Comparison of ENCODE assay signal across 13 cellular contexts in genomic region chr6:105209950-105210706, GRCh38. TPM values are rescaled to one million over a fixed set of nuclear protein-coding genes. Genes with fewer than 3 reads are reported as not detected.
A peak's percentile ranks its signal among the peaks of the same experiment; 100 is the strongest.
DNase-seq lines count a peak whose midpoint lies in the region; ATAC-seq and TF ChIP-seq lines count a peak whose summit lies in the region.
"Had no signal": no experiment of that assay in that cellular context is flagged by ENCODE, and none has a peak within 500 bp of the region (broad histone marks: within the 10 kb centered on the region; RNA-seq: fewer than 3 reads in every experiment).

No MANE protein-coding gene starts in this region.

- H3K4me1 ChIP-seq in osteoblast (ENCODE audit: insufficient read depth, low read length) = peaks cover 18% of the 10 kb centered on the region
- H3K4me1 ChIP-seq: vagina had no signal

- H3K27me3 ChIP-seq in osteoblast (ENCODE audit: insufficient read depth, low read length) = no peaks in the 10 kb centered on the region
- H3K27me3 ChIP-seq: vagina had no signal

- peak overlapping the region; percentile 51 for H3K4me2 ChIP-seq in osteoblast (ENCODE audit: insufficient read depth, low read length)
- H3K4me2 ChIP-seq: KMS-11 had no signal

- DNase-seq in GM04503 (ENCODE audit: low read depth) = peak; percentile 74
- peak; percentile 31 for DNase-seq in NCI-H460 (ENCODE audit: extremely low read depth, low read depth)
- peak; percentile 67 for DNase-seq in dermis blood vessel endothelial cell
- peak; percentile 39 for DNase-seq in osteoblast (ENCODE audit: insufficient read length, low spot score, missing footprints)
- DNase-seq in occipital lobe (lab: John Stamatoyannopoulos, UW) = no peak
- no peak for DNase-seq in left lobe of liver (ENCODE audit: low spot score)
- DNase-seq: activated CD4-positive, alpha-beta T cell treated with anti-CD3 and anti-CD28 coated beads for 36 hours; amygdala had no signal

- H3K79me2 ChIP-seq in osteoblast (ENCODE audit: insufficient read depth, low read length) = no peaks in the 10 kb centered on the region

- peak overlapping the region; percentile 14 for H3K27ac ChIP-seq in osteoblast (ENCODE audit: low read depth, low read length)
- H3K27ac ChIP-seq: KMS-11, vagina had no signal

- no peak overlapping the region for H3K4me3 ChIP-seq in osteoblast (ENCODE audit: insufficient read depth, low read length)
- H3K4me3 ChIP-seq: vagina had no signal

- peak overlapping the region; percentile 47 for H2AFZ ChIP-seq in osteoblast (ENCODE audit: low read length)

- no peaks in the 10 kb centered on the region for H4K20me1 ChIP-seq in osteoblast (ENCODE audit: insufficient read depth, low read length)

- no peaks in the 10 kb centered on the region for H3K36me3 ChIP-seq in osteoblast (ENCODE audit: insufficient read depth, low read length)
- H3K36me3 ChIP-seq: vagina had no signal

- TF ChIP-seq CTCF in osteoblast (IDR thresholded peaks at IDR 0.05; ENCODE audit: extremely low read depth, low read depth, low read length) = no peak

- ATAC-seq in HG02623 (IDR thresholded peaks at IDR 0.05; ENCODE audit: unreplicated experiment) = no peak
- ATAC-seq in GM18519 (IDR thresholded peaks at IDR 0.05; ENCODE audit: low FRiP score, unreplicated experiment) = no peak
- ATAC-seq in left lobe of liver = no peak
- ATAC-seq: activated CD4-positive, alpha-beta T cell treated with anti-CD3 and anti-CD28 coated beads for 36 hours had no signal

- H3K9me3 ChIP-seq in osteoblast (ENCODE audit: low read depth, low read length) = no peaks in the 10 kb centered on the region
- H3K9me3 ChIP-seq: vagina had no signal

RNA-seq across cellular contexts. Expression of gene POPDC3, which starts 30.3 kb away (rescaled TPM):
- total RNA-seq in NCI-H460 (2014; rRNA removed; shearing (Covaris generic)) = 44.7 and 45.1 TPM in 2 replicates
- 26.3 and 38.7 TPM in 2 replicates for polyA plus RNA-seq in NCI-H460 (2014; cell fraction: nucleus; rRNA removed)
- total RNA-seq in dermis blood vessel endothelial cell (0.17 TPM in 1 of 2 replicates, not detected in the other), osteoblast (32.6 and 41.8 TPM in 2 replicates), occipital lobe (not detected), left lobe of liver (not detected)
- total RNA-seq: activated CD4-positive, alpha-beta T cell treated with anti-CD3 and anti-CD28 coated beads for 36 hours; vagina had no signal
- polyA plus RNA-seq: neural cell had no signal

Comparison
In these comparisons a context has a peak if more than half of its experiments do, and no peak if none do; other contexts are left out.
1. DNase-seq: peak in GM04503 (single experiment), NCI-H460 (single experiment), dermis blood vessel endothelial cell (single experiment) and osteoblast (single experiment); none in occipital lobe (single experiment) and left lobe of liver (single experiment).
2. RNA of gene POPDC3, which starts 30.3 kb away (total RNA-seq): 44.7 to 45.1 TPM in NCI-H460 and 32.6 to 41.8 TPM in osteoblast; 0.17 TPM in dermis blood vessel endothelial cell, not detected in occipital lobe (single experiment) and not detected in left lobe of liver (single experiment); every median in the first group is over 10 times any median in the second.